In the genomic region with DNA sequence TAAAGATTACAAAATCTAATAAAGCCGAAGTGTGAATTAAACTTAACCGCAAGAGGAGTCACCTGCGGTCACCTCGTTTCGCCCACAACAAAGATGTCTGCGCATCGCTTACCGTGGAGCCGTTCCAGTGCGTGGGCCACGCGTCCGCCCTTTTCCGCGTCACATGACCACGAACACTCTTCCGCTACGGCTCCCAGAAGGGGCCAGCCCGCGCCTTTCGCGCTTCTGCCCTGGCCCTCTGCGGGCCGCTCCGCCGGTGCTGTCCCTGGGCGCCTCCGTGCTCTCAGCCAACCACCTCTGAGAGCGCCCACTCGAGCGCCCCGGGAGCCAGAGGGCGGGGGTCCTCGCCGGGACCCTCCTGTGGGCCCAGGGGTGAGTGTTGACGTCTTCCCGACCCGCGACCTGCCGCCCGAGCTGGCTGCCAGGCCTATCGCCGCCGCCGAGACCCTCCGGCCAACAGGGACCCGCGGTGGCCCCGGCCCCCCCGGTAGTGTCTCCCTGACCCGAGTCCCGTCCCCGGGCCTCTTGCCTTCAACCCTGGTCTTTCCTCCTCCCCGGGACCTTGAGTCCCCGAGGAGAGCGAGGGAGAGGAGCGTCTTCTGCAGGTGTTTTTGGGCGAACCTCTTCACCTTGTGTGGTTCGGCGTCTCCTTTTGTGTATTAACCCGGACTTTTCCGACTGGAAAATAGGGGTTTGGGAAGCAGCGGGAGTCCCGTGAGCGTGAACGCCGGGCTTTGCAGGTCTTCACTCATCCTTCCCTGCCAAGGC, we compare ENCODE assay signal across 8 cellular contexts. TPM values are rescaled to one million over a fixed set of nuclear protein-coding genes. Genes with fewer than 3 reads are reported as not detected.
DNase-seq lines count a peak whose midpoint lies in the region; ATAC-seq and TF ChIP-seq lines count a peak whose summit lies in the region.

A gene with protein sequence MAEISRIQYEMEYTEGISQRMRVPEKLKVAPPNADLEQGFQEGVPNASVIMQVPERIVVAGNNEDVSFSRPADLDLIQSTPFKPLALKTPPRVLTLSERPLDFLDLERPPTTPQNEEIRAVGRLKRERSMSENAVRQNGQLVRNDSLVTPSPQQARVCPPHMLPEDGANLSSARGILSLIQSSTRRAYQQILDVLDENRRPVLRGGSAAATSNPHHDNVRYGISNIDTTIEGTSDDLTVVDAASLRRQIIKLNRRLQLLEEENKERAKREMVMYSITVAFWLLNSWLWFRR (plus strand): TSS at position 196 of the 768 bp plus-strand sequence. CDS start 5,415 bp downstream, outside the sequence.

- peaks cover 0 to 15% (median 0%) of the 10 kb centered on the region in 8 donors for H3K9me3 ChIP-seq in spleen

- intact Hi-C loops in spleen (cut with DNase I; ENCODE audit: low total_unique reads) = no loop called here

- peaks cover 0 to 20% (median 5%) of the 10 kb centered on the region in 6 donors for H3K36me3 ChIP-seq in spleen

- WGBS in spleen, 5 donors = 0 to 7% (median 0%) methylated on average over 37 to 67 of the region's 67 CpGs

- TF ChIP-seq CTCF in AG10803 (conservative IDR thresholded peaks at IDR 0.05; ENCODE audit: low read length) (peak; percentile 1; the same call in 1 of the 2 replicates), spleen (IDR thresholded peaks at IDR 0.05 in 8 of 11, conservative IDR thresholded peaks at IDR 0.05 in 3 of 11) (peak in 5 of 11 experiments; percentile 4 to 43 (median 22))

- peaks cover 5 to 49% (median 30%) of the 10 kb centered on the region in 6 donors for H3K4me1 ChIP-seq in spleen

- DNase-seq in AG10803 (ENCODE audit: low read depth) (peak; percentile 91), NCI-H345 (lab: John Stamatoyannopoulos, UW) (peak; percentile 95), inferior parietal cortex (ENCODE audit: extremely low spot score) (peak; percentile 96), spleen (peak; percentile 99)
- DNase-seq in activated CD4-positive, CD25-positive, alpha-beta regulatory T cell (lab: John Stamatoyannopoulos, UW) = peak; percentile 79 to 88 (median 86)
- DNase-seq in central memory CD4-positive, alpha-beta T cell = peak; percentile 93

- peak within 1 kb of the TSS; percentile 88 for H3K4me3 ChIP-seq in AG10803 (ENCODE audit: low read length)
- peak within 1 kb of the TSS; percentile 65 to 97 (median 88) for H3K4me3 ChIP-seq in spleen

- peak; percentile 23 to 75 (median 31) for TF ChIP-seq POLR2A in spleen (IDR thresholded peaks at IDR 0.05)

- ATAC-seq in GM19023 (IDR thresholded peaks at IDR 0.05; ENCODE audit: unreplicated experiment) (peak; percentile 98), HG03280 (IDR thresholded peaks at IDR 0.05; ENCODE audit: unreplicated experiment) (peak; percentile 96)

- no peaks in the 10 kb centered on the region for H3K27me3 ChIP-seq in spleen (replicated peaks in 1 of 7)

- H3K27ac ChIP-seq in spleen = peak within 1 kb of the TSS; percentile 85 to 95 (median 90)

RNA-seq across cellular contexts. Expression of the gene that starts here (rescaled TPM):
- total RNA-seq in spleen = 100 to 1,000 TPM in 3 of 7 donors, 10 to 100 TPM in 4; 59.3 to 134 (median 62.9) TPM
- polyA plus RNA-seq in spleen = 10 to 100 TPM; 74.3 to 78.7 (median 76.6) TPM

Comparison
In these comparisons a context has a peak if more than half of its experiments do, and no peak if none do; other contexts are left out.
1. Peak in every context shown above with its lines: DNase-seq, ATAC-seq, H3K4me3 ChIP-seq and H3K27ac ChIP-seq.